ENCODE assay signal across 15 cellular contexts in the genomic region with DNA sequence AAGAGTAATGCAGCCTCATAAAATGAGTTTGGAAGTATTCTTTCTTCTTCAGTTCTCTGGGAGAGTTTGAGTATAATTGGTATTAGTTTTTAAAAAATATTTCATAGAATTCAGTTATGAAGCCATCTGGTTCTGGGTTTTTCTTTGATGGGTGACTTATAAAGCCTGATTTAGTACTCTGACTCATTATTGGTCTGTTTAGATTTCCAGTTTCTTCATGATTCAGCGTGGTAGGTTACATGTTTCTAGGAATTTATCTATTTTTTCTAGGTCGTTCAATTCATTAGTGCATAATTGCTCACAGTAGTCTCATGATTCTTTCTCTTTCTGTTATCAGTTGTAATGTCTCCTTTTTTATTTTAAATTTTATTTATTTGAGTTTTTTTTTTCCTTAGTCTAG.
A peak's percentile ranks its signal among the peaks of the same experiment; 100 is the strongest.
DNase-seq lines count a peak whose midpoint lies in the region; ATAC-seq, FAIRE-seq and TF ChIP-seq lines count a peak whose summit lies in the region.
"Had no signal": no experiment of that assay in that cellular context is flagged by ENCODE, and none has a peak within 500 bp of the region (broad histone marks: within the 10 kb centered on the region; RNA-seq: fewer than 3 reads in every experiment).

No MANE protein-coding gene starts in this region.

- H3K27me3 Mint-ChIP-seq in stimulated activated naive B cell treated with anti-CD40 and anti-IgM and Interleukin-4, amounts not matched to agents 10 μg/mL and 1 μg/mL and 100 μg/mL, for 72 hours, result no peaks in the 10 kb centered on the region
- H3K27me3 Mint-ChIP-seq in osteocyte (ENCODE audit: unreplicated experiment), result peaks cover 40% of the 10 kb centered on the region

- no peak overlapping the region for H3K4me3 ChIP-seq in choroid plexus epithelial cell (ENCODE audit: low read depth, low read length)

- no peak overlapping the region for H3K4me3 Mint-ChIP-seq in stimulated activated naive B cell treated with anti-CD40 and anti-IgM and Interleukin-4, amounts not matched to agents 10 μg/mL and 1 μg/mL and 100 μg/mL, for 72 hours
- H3K4me3 Mint-ChIP-seq in osteocyte (ENCODE audit: unreplicated experiment), result no peak overlapping the region
- H3K4me3 Mint-ChIP-seq: immature natural killer cell had no signal

- H3K4me1 Mint-ChIP-seq in stimulated activated naive B cell treated with anti-CD40 and anti-IgM and Interleukin-4, amounts not matched to agents 10 μg/mL and 1 μg/mL and 100 μg/mL, for 72 hours, result no peaks in the 10 kb centered on the region
- H3K4me1 Mint-ChIP-seq in osteocyte (ENCODE audit: unreplicated experiment), result peaks cover 4% of the 10 kb centered on the region
- H3K4me1 Mint-ChIP-seq: immature natural killer cell had no signal

- no peaks in the 10 kb centered on the region for H3K36me3 Mint-ChIP-seq in stimulated activated naive B cell treated with anti-CD40 and anti-IgM and Interleukin-4, amounts not matched to agents 10 μg/mL and 1 μg/mL and 100 μg/mL, for 72 hours
- no peaks in the 10 kb centered on the region for H3K36me3 Mint-ChIP-seq in osteocyte (ENCODE audit: unreplicated experiment)
- H3K36me3 Mint-ChIP-seq: immature natural killer cell had no signal

- no peaks in the 10 kb centered on the region for H3K9me3 Mint-ChIP-seq in stimulated activated naive B cell treated with anti-CD40 and anti-IgM and Interleukin-4, amounts not matched to agents 10 μg/mL and 1 μg/mL and 100 μg/mL, for 72 hours
- no peaks in the 10 kb centered on the region for H3K9me3 Mint-ChIP-seq in osteocyte (ENCODE audit: unreplicated experiment)
- H3K9me3 Mint-ChIP-seq: immature natural killer cell had no signal

- DNase-seq in ELR (ENCODE audit: low read depth) (peak; percentile 76), LoVo (ENCODE audit: low spot score) (peak; percentile 50), choroid plexus epithelial cell (ENCODE audit: low read depth) (peak; percentile 58), myocyte (ENCODE audit: low read depth) (peak; percentile 36), DMS 273 (lab: John Stamatoyannopoulos, UW; ENCODE audit: unreplicated experiment) (no peak), frontal cortex (ENCODE audit: low spot score in 2 of 2) (no peak), osteocyte (ENCODE audit: extremely low spot score, unreplicated experiment) (no peak)
- no peak for DNase-seq in stimulated activated naive B cell treated with anti-CD40 and anti-IgM and Interleukin-4, amounts not matched to agents 10 μg/mL and 1 μg/mL and 100 μg/mL, for 72 hours
- DNase-seq: activated CD4-positive, alpha-beta T cell treated with anti-CD3 and anti-CD28 coated beads for 1 hour; activated T-cell treated with anti-CD3 and anti-CD28 coated beads, Interleukin-2, amount 50 U/mL, for 48 hours; aorta; Caco-2; immature natural killer cell; NCI-H1417 treated with DMSO at 0.1 percent for 48 hours had no signal

- ATAC-seq in stimulated activated naive B cell treated with anti-CD40 and anti-IgM and Interleukin-4, amounts not matched to agents 10 μg/mL and 1 μg/mL and 100 μg/mL, for 72 hours (replicated peaks), result no peak

- no peak overlapping the region for H3K27ac Mint-ChIP-seq in stimulated activated naive B cell treated with anti-CD40 and anti-IgM and Interleukin-4, amounts not matched to agents 10 μg/mL and 1 μg/mL and 100 μg/mL, for 72 hours
- no peak overlapping the region for H3K27ac Mint-ChIP-seq in osteocyte (ENCODE audit: unreplicated experiment)
- H3K27ac Mint-ChIP-seq: immature natural killer cell had no signal

- TF ChIP-seq CTCF in choroid plexus epithelial cell (conservative IDR thresholded peaks at IDR 0.05; ENCODE audit: low read depth, low read length) (no peak), osteocyte (IDR thresholded peaks at IDR 0.05) (no peak)

- FAIRE-seq in frontal cortex (lab: Jason Lieb, UNC), result no peak
- FAIRE-seq: H1 had no signal

Comparison
In these comparisons a context has a peak if more than half of its experiments do, and no peak if none do; other contexts are left out.
1. DNase-seq: peak in ELR (single experiment), LoVo (single experiment), choroid plexus epithelial cell (single experiment) and myocyte (single experiment); none in stimulated activated naive B cell treated with anti-CD40 and anti-IgM and Interleukin-4, amounts not matched to agents 10 μg/mL and 1 μg/mL and 100 μg/mL, for 72 hours (single experiment), DMS 273 (single experiment), frontal cortex (0 of 2) and osteocyte (single experiment).